ENCODE assay signal across 8 cellular contexts in genomic region chrX:73215263-73215662, GRCh38. TPM values are rescaled to one million over a fixed set of nuclear protein-coding genes. Genes with fewer than 3 reads are reported as not detected.
DNase-seq lines count a peak whose midpoint lies in the region; ATAC-seq and TF ChIP-seq lines count a peak whose summit lies in the region.

No MANE protein-coding gene starts in this region.

- peak overlapping the region; percentile 91 for H3K4me3 ChIP-seq in iPS-20b (ENCODE audit: low read length)
- peak overlapping the region; percentile 79 for H3K4me3 ChIP-seq in thoracic aorta

- CTCF ChIA-PET in activated CD4-positive, alpha-beta memory T cell treated with anti-CD3 and anti-CD28 coated beads for 36 hours (lab: Charles Lee) = no interaction called here

- no peaks in the 10 kb centered on the region for H3K36me3 Mint-ChIP-seq in activated T-cell treated with anti-CD3 and anti-CD28 coated beads, Interleukin-2, amount 50 U/mL, for 24 hours (ENCODE audit: low read depth)
- H3K36me3 Mint-ChIP-seq in activated CD4-positive, alpha-beta memory T cell treated with anti-CD3 and anti-CD28 coated beads for 36 hours = no peaks in the 10 kb centered on the region

- H3K36me3 ChIP-seq in iPS-20b (ENCODE audit: insufficient read depth, low read depth, low read length) (no peaks in the 10 kb centered on the region), thoracic aorta (no peaks in the 10 kb centered on the region)

- no peak for ATAC-seq in thoracic aorta (ENCODE audit: insufficient number of reproducible peaks, low FRiP score, low read depth)

- peak overlapping the region; percentile 81; the same call in 1 of the 2 replicates for H3K9ac ChIP-seq in iPS-20b (ENCODE audit: low read depth, low read length)

- DNase-seq in activated T-cell treated with anti-CD3 and anti-CD28 coated beads, Interleukin-2, amount 50 U/mL, for 24 hours = no peak
- no peak for DNase-seq in activated T-cell treated with anti-CD3 and anti-CD28 coated beads, Interleukin-2, amount 50 U/mL, for 48 hours
- peak; percentile 9 for DNase-seq in activated CD4-positive, alpha-beta memory T cell treated with anti-CD3 and anti-CD28 coated beads for 36 hours
- DNase-seq in thoracic aorta (ENCODE audit: low spot score) (no peak), HK-2 (ENCODE audit: unreplicated experiment) (no peak), putamen (ENCODE audit: low spot score) (no peak), NCI-H345 (lab: John Stamatoyannopoulos, UW) (no peak)

- intact Hi-C loops in activated CD4-positive, alpha-beta memory T cell treated with anti-CD3 and anti-CD28 coated beads for 36 hours (cut with micrococcal nuclease) = loop anchor here (10.0 kb wide), 1 partner anchor 730 kb away; no protein-coding TSS in a partner anchor

- peaks cover 52% of the 10 kb centered on the region for H3K27me3 Mint-ChIP-seq in activated T-cell treated with anti-CD3 and anti-CD28 coated beads, Interleukin-2, amount 50 U/mL, for 24 hours
- no peaks in the 10 kb centered on the region for H3K27me3 Mint-ChIP-seq in activated CD4-positive, alpha-beta memory T cell treated with anti-CD3 and anti-CD28 coated beads for 36 hours

- no peak for TF ChIP-seq CTCF in thoracic aorta (IDR thresholded peaks at IDR 0.05)

- H3K27me3 ChIP-seq in iPS-20b (ENCODE audit: insufficient read depth, low read length) = no peaks in the 10 kb centered on the region
- no peaks in the 10 kb centered on the region for H3K27me3 ChIP-seq in thoracic aorta (replicated peaks; ENCODE audit: insufficient read depth)

- H3K9me3 ChIP-seq in iPS-20b (ENCODE audit: insufficient read depth, low read depth, low read length) (no peaks in the 10 kb centered on the region), thoracic aorta (no peaks in the 10 kb centered on the region)

- H3K27ac ChIP-seq in iPS-20b (ENCODE audit: low read length) (no peak overlapping the region), thoracic aorta (peak overlapping the region; percentile 68 to 71)

- H3K9me3 Mint-ChIP-seq in activated T-cell treated with anti-CD3 and anti-CD28 coated beads, Interleukin-2, amount 50 U/mL, for 24 hours = no peaks in the 10 kb centered on the region
- H3K9me3 Mint-ChIP-seq in activated CD4-positive, alpha-beta memory T cell treated with anti-CD3 and anti-CD28 coated beads for 36 hours = no peaks in the 10 kb centered on the region

- H3K4me1 Mint-ChIP-seq in activated T-cell treated with anti-CD3 and anti-CD28 coated beads, Interleukin-2, amount 50 U/mL, for 24 hours (ENCODE audit: low read depth) = peaks cover 19% of the 10 kb centered on the region
- H3K4me1 Mint-ChIP-seq in activated CD4-positive, alpha-beta memory T cell treated with anti-CD3 and anti-CD28 coated beads for 36 hours (ENCODE audit: low read depth) = peaks cover 16% of the 10 kb centered on the region

- H3K4me1 ChIP-seq in iPS-20b (ENCODE audit: insufficient read depth, low read length) (no peaks in the 10 kb centered on the region; the same call in 1 of the 2 replicates), thoracic aorta (ENCODE audit: control insufficient read depth in 1 of 2, low read depth in 2 of 2) (no peaks in the 10 kb centered on the region)

- H3K27ac Mint-ChIP-seq in activated T-cell treated with anti-CD3 and anti-CD28 coated beads, Interleukin-2, amount 50 U/mL, for 24 hours = peak overlapping the region; percentile 82
- peak overlapping the region; percentile 78 for H3K27ac Mint-ChIP-seq in activated CD4-positive, alpha-beta memory T cell treated with anti-CD3 and anti-CD28 coated beads for 36 hours

- POLR2A ChIA-PET in activated CD4-positive, alpha-beta memory T cell treated with anti-CD3 and anti-CD28 coated beads for 36 hours (lab: Charles Lee) = interaction anchor here (1.3 kb wide), 1 partner anchor 595 kb away, joined by 3 read pairs; no protein-coding TSS in a partner anchor

- H3K4me3 Mint-ChIP-seq in activated T-cell treated with anti-CD3 and anti-CD28 coated beads, Interleukin-2, amount 50 U/mL, for 24 hours = peak overlapping the region; percentile 80
- H3K4me3 Mint-ChIP-seq in activated CD4-positive, alpha-beta memory T cell treated with anti-CD3 and anti-CD28 coated beads for 36 hours = peak overlapping the region; percentile 92

RNA-seq across cellular contexts. Expression of gene NAP1L2, which starts 0.6 kb away (rescaled TPM):
- total RNA-seq in activated CD4-positive, alpha-beta memory T cell treated with anti-CD3 and anti-CD28 coated beads for 36 hours = 1 to 10 TPM; 2.9 to 3.1 TPM
- 1 to 10 TPM; 4.2 TPM for total RNA-seq in thoracic aorta
